Comparison of ENCODE assay signal across 11 cellular contexts in genomic region chr11:117313828-117314768, GRCh38. TPM values are rescaled to one million over a fixed set of nuclear protein-coding genes. Genes with fewer than 3 reads are reported as not detected.
A peak's percentile ranks its signal among the peaks of the same experiment; 100 is the strongest.
DNase-seq lines count a peak whose midpoint lies in the region; ATAC-seq and TF ChIP-seq lines count a peak whose summit lies in the region.
"Had no signal": no experiment of that assay in that cellular context is flagged by ENCODE, and none has a peak within 500 bp of the region (broad histone marks: within the 10 kb centered on the region; RNA-seq: fewer than 3 reads in every experiment).

No MANE protein-coding gene starts in this region.

- 76% methylated on average over 14 of the region's 14 CpGs for WGBS in right cardiac atrium
- 63 to 77% (median 68%) methylated on average over 12 to 14 of the region's 14 CpGs for WGBS in spleen, 5 donors

- no peak for DNase-seq in activated T-cell treated with anti-CD3 and anti-CD28 coated beads, Interleukin-2, amount 50 U/mL, for 4 hours
- no peak for DNase-seq in activated T-cell treated with anti-CD3 and anti-CD28 coated beads, Interleukin-2, amount 50 U/mL, for 72 hours
- no peak for DNase-seq in activated naive CD8-positive, alpha-beta T cell treated with anti-CD3 and anti-CD28 coated beads, Interleukin-2, amount 50 U/mL, for 24 hours
- DNase-seq in right cardiac atrium (no peak), spleen (peak; percentile 64), foreskin keratinocyte (no peak), glomerular visceral epithelial cell (ENCODE audit: extremely low spot score) (no peak)
- DNase-seq: NCI-H82; stimulated activated CD4-positive, alpha-beta T cell treated with anti-CD3 and anti-CD28 coated beads, Interleukin-12 subunit alpha, Interleukin-12 subunit beta, amount 100 ng/mL, for 4 hours had no signal

- peaks cover 27% of the 10 kb centered on the region for H3K27me3 Mint-ChIP-seq in activated T-cell treated with anti-CD3 and anti-CD28 coated beads, Interleukin-2, amount 50 U/mL, for 4 hours (ENCODE audit: low read depth)
- H3K27me3 Mint-ChIP-seq in activated T-cell treated with anti-CD3 and anti-CD28 coated beads, Interleukin-2, amount 50 U/mL, for 72 hours (ENCODE audit: low read depth): peaks cover 41% of the 10 kb centered on the region
- peaks cover 38% of the 10 kb centered on the region for H3K27me3 Mint-ChIP-seq in activated naive CD8-positive, alpha-beta T cell treated with anti-CD3 and anti-CD28 coated beads, Interleukin-2, amount 50 U/mL, for 24 hours

- H3K36me3 Mint-ChIP-seq in activated T-cell treated with anti-CD3 and anti-CD28 coated beads, Interleukin-2, amount 50 U/mL, for 4 hours (ENCODE audit: insufficient read depth): no peaks in the 10 kb centered on the region
- H3K36me3 Mint-ChIP-seq in activated T-cell treated with anti-CD3 and anti-CD28 coated beads, Interleukin-2, amount 50 U/mL, for 72 hours (ENCODE audit: insufficient read depth in 2 of 2): no peaks in the 10 kb centered on the region
- H3K36me3 Mint-ChIP-seq in activated naive CD8-positive, alpha-beta T cell treated with anti-CD3 and anti-CD28 coated beads, Interleukin-2, amount 50 U/mL, for 24 hours (ENCODE audit: low read depth): no peaks in the 10 kb centered on the region

- no peak for TF ChIP-seq CTCF in spleen (IDR thresholded peaks at IDR 0.05 in 8 of 11, conservative IDR thresholded peaks at IDR 0.05 in 3 of 11)
- TF ChIP-seq CTCF in foreskin keratinocyte (conservative IDR thresholded peaks at IDR 0.05): no peak

- H3K9me3 ChIP-seq in right cardiac atrium (ENCODE audit: control insufficient read depth, low read length): no peaks in the 10 kb centered on the region
- no peaks in the 10 kb centered on the region for H3K9me3 ChIP-seq in spleen

- H3K27ac ChIP-seq in right cardiac atrium (ENCODE audit: low read length): no peak overlapping the region
- peak overlapping the region in 3 of 8 donors; percentile 8 to 74 (median 72) for H3K27ac ChIP-seq in spleen
- no peak overlapping the region for H3K27ac ChIP-seq in foreskin keratinocyte

- H3K4me3 Mint-ChIP-seq in activated T-cell treated with anti-CD3 and anti-CD28 coated beads, Interleukin-2, amount 50 U/mL, for 4 hours: peak overlapping the region; percentile 19
- peak overlapping the region in 1 of 2 donors; percentile 68 for H3K4me3 Mint-ChIP-seq in activated T-cell treated with anti-CD3 and anti-CD28 coated beads, Interleukin-2, amount 50 U/mL, for 72 hours
- H3K4me3 Mint-ChIP-seq in activated naive CD8-positive, alpha-beta T cell treated with anti-CD3 and anti-CD28 coated beads, Interleukin-2, amount 50 U/mL, for 24 hours: peak overlapping the region; percentile 24

- intact Hi-C loops in right cardiac atrium (cut with DNase I) (no loop called here), spleen (cut with DNase I; ENCODE audit: low total_unique reads) (no loop called here)

- H3K4me1 ChIP-seq in right cardiac atrium (ENCODE audit: control insufficient read depth, insufficient read depth, low read length) (peaks cover 7% of the 10 kb centered on the region), spleen (peaks cover 16 to 48% (median 37%) of the 10 kb centered on the region in 6 donors), foreskin keratinocyte (no peaks in the 10 kb centered on the region)

- H3K4me1 Mint-ChIP-seq in activated T-cell treated with anti-CD3 and anti-CD28 coated beads, Interleukin-2, amount 50 U/mL, for 4 hours (ENCODE audit: low read depth): peaks cover 13% of the 10 kb centered on the region
- peaks cover 13% of the 10 kb centered on the region for H3K4me1 Mint-ChIP-seq in activated T-cell treated with anti-CD3 and anti-CD28 coated beads, Interleukin-2, amount 50 U/mL, for 72 hours (ENCODE audit: low read depth)
- H3K4me1 Mint-ChIP-seq in activated naive CD8-positive, alpha-beta T cell treated with anti-CD3 and anti-CD28 coated beads, Interleukin-2, amount 50 U/mL, for 24 hours: peaks cover 12% of the 10 kb centered on the region

- H3K36me3 ChIP-seq in spleen: no peaks in the 10 kb centered on the region

- no peaks in the 10 kb centered on the region for H3K9me3 Mint-ChIP-seq in activated T-cell treated with anti-CD3 and anti-CD28 coated beads, Interleukin-2, amount 50 U/mL, for 4 hours
- no peaks in the 10 kb centered on the region for H3K9me3 Mint-ChIP-seq in activated T-cell treated with anti-CD3 and anti-CD28 coated beads, Interleukin-2, amount 50 U/mL, for 72 hours
- no peaks in the 10 kb centered on the region for H3K9me3 Mint-ChIP-seq in activated naive CD8-positive, alpha-beta T cell treated with anti-CD3 and anti-CD28 coated beads, Interleukin-2, amount 50 U/mL, for 24 hours

- TF ChIP-seq POLR2A in spleen (IDR thresholded peaks at IDR 0.05): no peak

- H3K27me3 ChIP-seq in right cardiac atrium (ENCODE audit: control insufficient read depth, insufficient read depth) (no peaks in the 10 kb centered on the region), spleen (replicated peaks in 1 of 7) (peaks cover 0 to 38% (median 7%) of the 10 kb centered on the region in 7 donors), foreskin keratinocyte (no peaks in the 10 kb centered on the region)

- H3K27ac Mint-ChIP-seq in activated T-cell treated with anti-CD3 and anti-CD28 coated beads, Interleukin-2, amount 50 U/mL, for 72 hours: no peak overlapping the region
- H3K27ac Mint-ChIP-seq in activated naive CD8-positive, alpha-beta T cell treated with anti-CD3 and anti-CD28 coated beads, Interleukin-2, amount 50 U/mL, for 24 hours: no peak overlapping the region
- H3K27ac Mint-ChIP-seq: IgD-negative memory B cell had no signal

- H3K4me3 ChIP-seq in right cardiac atrium (ENCODE audit: low read length) (peak overlapping the region; percentile 88), spleen (peak overlapping the region in 4 of 8 donors; percentile 64 to 83 (median 74))

- no peak for ATAC-seq in activated T-cell treated with anti-CD3 and anti-CD28 coated beads, Interleukin-2, amount 50 U/mL, for 4 hours
- no peak for ATAC-seq in activated T-cell treated with anti-CD3 and anti-CD28 coated beads, Interleukin-2, amount 50 U/mL, for 72 hours (replicated peaks in 1 of 2)
- no peak for ATAC-seq in activated naive CD8-positive, alpha-beta T cell treated with anti-CD3 and anti-CD28 coated beads, Interleukin-2, amount 50 U/mL, for 24 hours
- ATAC-seq in right cardiac atrium (no peak), GM18520 (IDR thresholded peaks at IDR 0.05; ENCODE audit: unreplicated experiment) (no peak), foreskin keratinocyte (no peak)

RNA-seq across cellular contexts. Expression of gene BACE1, which starts 2.0 kb away (rescaled TPM):
- 1 to 10 TPM in 1 of 3 donors, under 1 TPM in 2; 0.37 to 1.0 (median 0.48) TPM for total RNA-seq in activated T-cell treated with anti-CD3 and anti-CD28 coated beads, Interleukin-2, amount 50 U/mL, for 4 hours
- 1 to 10 TPM; 1.1 TPM for total RNA-seq in activated T-cell treated with anti-CD3 and anti-CD28 coated beads, Interleukin-2, amount 50 U/mL, for 72 hours
- total RNA-seq in right cardiac atrium (10 to 100 TPM; 14.4 to 19.9 (median 17.6) TPM), spleen (10 to 100 TPM; 11.8 to 31.7 (median 19.6) TPM), foreskin keratinocyte (11.8 and 12.3 TPM in 2 replicates)
- polyA plus RNA-seq in right cardiac atrium (6.6 TPM), spleen (1 to 10 TPM; 2.1 to 4.0 (median 2.6) TPM), foreskin keratinocyte (6.1 and 6.6 TPM in 2 replicates)
- polyA plus RNA-seq: IgD-negative memory B cell had no signal

RNA-seq across cellular contexts. Expression of gene CEP164, which starts 13.6 kb away (rescaled TPM):
- 10 to 100 TPM; 35.7 to 44.0 (median 36.5) TPM for total RNA-seq in activated T-cell treated with anti-CD3 and anti-CD28 coated beads, Interleukin-2, amount 50 U/mL, for 4 hours
- 10 to 100 TPM; 32.5 to 38.7 TPM for total RNA-seq in activated T-cell treated with anti-CD3 and anti-CD28 coated beads, Interleukin-2, amount 50 U/mL, for 72 hours
- total RNA-seq in right cardiac atrium (10 to 100 TPM in 1 of 4 donors, 1 to 10 TPM in 3; 7.9 to 10.6 (median 9.2) TPM), spleen (10 to 100 TPM; 21.2 to 48.3 (median 34.8) TPM), foreskin keratinocyte (24.6 and 24.7 TPM in 2 replicates)
- polyA plus RNA-seq in right cardiac atrium (8.6 TPM), spleen (10 to 100 TPM in 2 of 3 donors, 1 to 10 TPM in 1; 6.6 to 17.9 (median 12.1) TPM), foreskin keratinocyte (10.1 and 10.5 TPM in 2 replicates)

RNA-seq across cellular contexts. Expression of gene BACE1-AS, which starts 23.0 kb away (rescaled TPM):
- total RNA-seq in activated T-cell treated with anti-CD3 and anti-CD28 coated beads, Interleukin-2, amount 50 U/mL, for 4 hours: 1 to 10 TPM; 3.1 to 3.3 (median 3.2) TPM
- 1 to 10 TPM; 9.6 to 9.9 TPM for total RNA-seq in activated T-cell treated with anti-CD3 and anti-CD28 coated beads, Interleukin-2, amount 50 U/mL, for 72 hours
- total RNA-seq in right cardiac atrium (10 to 100 TPM in 1 of 4 donors, 1 to 10 TPM in 3; 7.0 to 10.5 (median 8.2) TPM), spleen (10 to 100 TPM in 4 of 7 donors, 1 to 10 TPM in 3; 4.8 to 12.1 (median 10.3) TPM), foreskin keratinocyte (3.6 and 3.9 TPM in 2 replicates)
- polyA plus RNA-seq in right cardiac atrium (6.6 TPM), spleen (1 to 10 TPM; 3.9 to 5.8 (median 4.1) TPM), foreskin keratinocyte (2.9 and 3.4 TPM in 2 replicates)
